13 cellular contexts compared by ENCODE assay signal in genomic region chr1:25927541-25928265, GRCh38. TPM values are rescaled to one million over a fixed set of nuclear protein-coding genes. Genes with fewer than 3 reads are reported as not detected.
DNase-seq lines count a peak whose midpoint lies in the region; ATAC-seq, FAIRE-seq and TF ChIP-seq lines count a peak whose summit lies in the region.
"Had no signal": no experiment of that assay in that cellular context is flagged by ENCODE, and none has a peak within 500 bp of the region (broad histone marks: within the 10 kb centered on the region; RNA-seq: fewer than 3 reads in every experiment).

No MANE protein-coding gene starts in this region.

- H3F3A ChIP-seq in neural cell (ENCODE audit: insufficient read depth, low read length, poor library complexity, severe bottlenecking): peaks cover 11% of the 10 kb centered on the region

- 85% methylated on average over 5 of the region's 5 CpGs for WGBS in K562 (ENCODE audit: insufficient coverage, low coverage, missing lambda C conversion rate)

- TF ChIP-seq EP300 in K562 (IDR thresholded peaks at IDR 0.05; ENCODE audit: low read length): no peak
- TF ChIP-seq EP300 in neural cell (conservative IDR thresholded peaks at IDR 0.05; ENCODE audit: poor library complexity, severe bottlenecking): no peak

- no peak overlapping the region for H3K27ac Mint-ChIP-seq in activated CD4-positive, alpha-beta T cell treated with anti-CD3 and anti-CD28 coated beads, Interleukin-2, amount 10 ng/mL, durations not matched to agents 7 days and 5 days
- H3K27ac Mint-ChIP-seq: activated CD8-positive, alpha-beta T cell treated with anti-CD3 and anti-CD28 coated beads for 36 hours had no signal

- BruUV-seq in K562 (replicated peaks; lab: Mats Ljungman, UMichigan): no TSS peak

- CTCF ChIA-PET in K562 (lab: Yijun Ruan, JAX; ENCODE audit: low intra/inter-chr PET ratio): no interaction called here
- CTCF ChIA-PET in activated CD4-positive, alpha-beta T cell treated with anti-CD3 and anti-CD28 coated beads, Interleukin-2, amount 10 ng/mL, durations not matched to agents 7 days and 5 days (lab: Charles Lee): interaction anchor here (0.7 to 1.3 kb wide), 2 partner anchors 10 to 33 kb away, joined by 3 to 4 read pairs; no protein-coding TSS in a partner anchor

- H3K27ac ChIP-seq in K562 (ENCODE audit: extremely low read depth, low read depth, low read length): no peak overlapping the region
- peak overlapping the region; percentile 92 for H3K27ac ChIP-seq in neural cell (ENCODE audit: low read length)

- H3K4me3 ChIP-seq in K562 (no peak overlapping the region), neural cell (ENCODE audit: low read length) (peak overlapping the region; percentile 44)

- H3K9me3 Mint-ChIP-seq in activated CD4-positive, alpha-beta T cell treated with anti-CD3 and anti-CD28 coated beads, Interleukin-2, amount 10 ng/mL, durations not matched to agents 7 days and 5 days: no peaks in the 10 kb centered on the region
- H3K9me3 Mint-ChIP-seq: activated CD8-positive, alpha-beta T cell treated with anti-CD3 and anti-CD28 coated beads for 36 hours; IgD-negative memory B cell had no signal

- intact Hi-C loops in K562 (cut with micrococcal nuclease): no loop called here

- H3K9me3 ChIP-seq in K562 (replicated peaks; ENCODE audit: control insufficient read depth, insufficient read depth, low read depth, low read length) (no peaks in the 10 kb centered on the region), neural cell (ENCODE audit: low read length) (no peaks in the 10 kb centered on the region)

- in situ Hi-C loops in KBM-7 (cut with MboI; ENCODE audit: low pct_unique_long_range_greater_than_20kb, low sequenced_read_pairs): no loop called here
- in situ Hi-C loops in K562 (cut with MboI): no loop called here

- no peaks in the 10 kb centered on the region for H3K36me3 Mint-ChIP-seq in activated CD4-positive, alpha-beta T cell treated with anti-CD3 and anti-CD28 coated beads, Interleukin-2, amount 10 ng/mL, durations not matched to agents 7 days and 5 days (ENCODE audit: low read depth)

- H3K9ac ChIP-seq in K562 (ENCODE audit: insufficient read depth in 1 of 2, low read depth in 2 of 2, low read length in 2 of 2) (no peak overlapping the region; a peak in 1 of 4 replicates), neural cell (ENCODE audit: low read length) (peak overlapping the region; percentile 63)

- peaks cover 8% of the 10 kb centered on the region for H3K4me1 Mint-ChIP-seq in activated CD4-positive, alpha-beta T cell treated with anti-CD3 and anti-CD28 coated beads, Interleukin-2, amount 10 ng/mL, durations not matched to agents 7 days and 5 days

- peaks cover 23 to 37% of the 10 kb centered on the region in 2 experiments for H3K4me1 ChIP-seq in K562 (replicated peaks in 1 of 2; ENCODE audit: control insufficient read depth in 2 of 2, insufficient read depth in 2 of 2, low read length in 2 of 2)

- H3K27me3 ChIP-seq in K562 (ENCODE audit: control insufficient read depth in 2 of 2, insufficient read depth in 2 of 2, low read length in 2 of 2) (no peaks in the 10 kb centered on the region), neural cell (ENCODE audit: insufficient read depth, low read depth, low read length) (peaks cover 11% of the 10 kb centered on the region)

- no peak for ATAC-seq in K562
- ATAC-seq in HG02678 (IDR thresholded peaks at IDR 0.05; ENCODE audit: unreplicated experiment): no peak
- no peak for ATAC-seq in GM21723 (IDR thresholded peaks at IDR 0.05; ENCODE audit: unreplicated experiment)
- ATAC-seq: activated CD8-positive, alpha-beta T cell treated with anti-CD3 and anti-CD28 coated beads for 36 hours had no signal

- H3K9me2 ChIP-seq in neural cell (ENCODE audit: insufficient read depth, low read length): no peaks in the 10 kb centered on the region

- TF ChIP-seq RAD21 in K562 (CRISPR knock-in tag; conservative IDR thresholded peaks at IDR 0.05 in 1 of 2, IDR thresholded peaks at IDR 0.05 in 1 of 2) (no peak), neural cell (conservative IDR thresholded peaks at IDR 0.05) (peak; percentile 6)

- H4K20me1 ChIP-seq in K562 (replicated peaks; ENCODE audit: control insufficient read depth, insufficient read depth, low read length) (no peaks in the 10 kb centered on the region), neural cell (ENCODE audit: insufficient read depth) (no peaks in the 10 kb centered on the region)

- H2AFZ ChIP-seq in K562 (ENCODE audit: low read depth, low read length) (no peak overlapping the region), neural cell (ENCODE audit: low read depth, low read length) (peak overlapping the region; percentile 73)

- H3K27me3 Mint-ChIP-seq in activated CD4-positive, alpha-beta T cell treated with anti-CD3 and anti-CD28 coated beads, Interleukin-2, amount 10 ng/mL, durations not matched to agents 7 days and 5 days: peaks cover 36% of the 10 kb centered on the region

- no peak for FAIRE-seq in K562 (lab: Jason Lieb, UNC)
- FAIRE-seq: GM18507 had no signal

- no peak for TF ChIP-seq POLR2A in K562 (conservative IDR thresholded peaks at IDR 0.05)

- H3K4me2 ChIP-seq in K562 (ENCODE audit: insufficient read depth, low read length) (no peak overlapping the region), neural cell (ENCODE audit: low read length) (peak overlapping the region; percentile 76)

- POLR2A ChIA-PET in K562 (lab: Yijun Ruan, JAX): interaction anchor here (0.6 to 1.6 kb wide), 5 partner anchors 10 to 70 kb away, joined by 3 to 4 read pairs (median 3); partner anchors contain the start of gene PAFAH2
- POLR2A ChIA-PET in activated CD4-positive, alpha-beta T cell treated with anti-CD3 and anti-CD28 coated beads, Interleukin-2, amount 10 ng/mL, durations not matched to agents 7 days and 5 days (lab: Charles Lee): interaction anchor here (0.5 kb wide), 1 partner anchor 173 kb away, joined by 3 read pairs; no protein-coding TSS in a partner anchor

- no peak overlapping the region for H3K4me3 Mint-ChIP-seq in activated CD4-positive, alpha-beta T cell treated with anti-CD3 and anti-CD28 coated beads, Interleukin-2, amount 10 ng/mL, durations not matched to agents 7 days and 5 days
- H3K4me3 Mint-ChIP-seq: activated CD8-positive, alpha-beta T cell treated with anti-CD3 and anti-CD28 coated beads for 36 hours; IgD-negative memory B cell had no signal

- TF ChIP-seq CTCF in K562 (IDR thresholded peaks at IDR 0.05 in 2 of 3, conservative IDR thresholded peaks at IDR 0.05 in 1 of 3; ENCODE audit: insufficient read depth in 2 of 3, low read depth in 1 of 3, low read length in 3 of 3): no peak
- TF ChIP-seq CTCF in neural cell (IDR thresholded peaks at IDR 0.05; ENCODE audit: poor library complexity, severe bottlenecking): no peak

- no peaks in the 10 kb centered on the region for H3K36me3 ChIP-seq in K562 (ENCODE audit: control insufficient read depth, insufficient read depth, low read length)
- H3K36me3 ChIP-seq in neural cell (ENCODE audit: insufficient read depth, low read length): no peaks in the 10 kb centered on the region

- DNase-seq in KBM-7 (peak; percentile 59), NCI-H2171 (lab: John Stamatoyannopoulos, UW) (peak; percentile 32), K562 (ENCODE audit: extremely low read depth in 1 of 4, low spot score in 3 of 4) (peak in 1 of 4 experiments; percentile 5), hippocampal formation (lab: John Stamatoyannopoulos, UW) (no peak)
- no peak for DNase-seq in activated CD4-positive, alpha-beta T cell treated with anti-CD3 and anti-CD28 coated beads, Interleukin-2, amount 10 ng/mL, durations not matched to agents 7 days and 5 days
- DNase-seq: activated CD8-positive, alpha-beta T cell treated with anti-CD3 and anti-CD28 coated beads for 36 hours; Right ventricle myocardium superior; trophoblast cell had no signal

- H3K79me2 ChIP-seq in K562 (ENCODE audit: control insufficient read depth, insufficient read depth, low read length) (no peaks in the 10 kb centered on the region), neural cell (replicated peaks; ENCODE audit: insufficient read depth, low read length) (no peaks in the 10 kb centered on the region)

- peaks cover 4% of the 10 kb centered on the region for H3K9me1 ChIP-seq in K562 (ENCODE audit: control insufficient read depth, insufficient read depth, low read length)

RNA-seq across cellular contexts. Expression of gene STMN1, which starts 21.5 kb away (rescaled TPM):
- 79.1 and 202 TPM in 2 replicates for total RNA-seq in K562 (2011; cell fraction: chromatin; rRNA removed; ENCODE audit: low replicate concordance)
- total RNA-seq in K562 (2011; cell fraction: nucleolus; rRNA removed): 64.9 and 72.4 TPM in 2 replicates
- 144 and 204 TPM in 2 replicates for total RNA-seq in K562 (2011; cell fraction: nucleoplasm; rRNA removed)
- total RNA-seq in K562 (2014; rRNA removed) (717 and 838 TPM in 2 replicates), K562 (2014; rRNA removed; fragmentation: Illumina TruSeq; extraction: Trizol) (432 and 614 TPM in 2 replicates), K562 (2015; rRNA removed; fragmentation: Illumina TruSeq; extraction: Trizol) (534 and 557 TPM in 2 replicates), K562 (2021) (595 and 622 TPM in 2 replicates)
- polyA plus RNA-seq in K562 (2011; rRNA removed) (269 and 330 TPM in 2 replicates), K562 (2014; fragmentation: Illumina TruSeq; extraction: Trizol) (1,051 and 1,453 TPM in 2 replicates), K562 (2014; fragmentation: Nextera tagmentation; extraction: Ambion mirVana) (1,000 to 10,000 TPM; 2,090 to 2,153 TPM), K562 (2014; rRNA removed) (481 and 592 TPM in 2 replicates), neural cell (1,834 and 1,950 TPM in 2 replicates)
- 40.0 and 111 TPM in 2 replicates for polyA plus RNA-seq in K562 (2011; cell fraction: cytosol; rRNA removed)
- polyA plus RNA-seq in K562 (2011; cell fraction: nucleus; rRNA removed): 108 and 181 TPM in 2 replicates
- 743 and 1,035 TPM in 2 replicates for polyA plus RNA-seq in K562 (2012)
- polyA minus RNA-seq in K562 (2011; rRNA and poly(A)+ RNA removed): 67.2 and 95.3 TPM in 2 replicates
- 80.8 and 100 TPM in 2 replicates for polyA minus RNA-seq in K562 (2011; cell fraction: cytosol; rRNA and poly(A)+ RNA removed)
- 35.7 and 84.1 TPM in 2 replicates for polyA minus RNA-seq in K562 (2011; cell fraction: nucleus; rRNA and poly(A)+ RNA removed)
- polyA minus RNA-seq in neural cell: 377 and 462 TPM in 2 replicates
- total RNA-seq in activated CD4-positive, alpha-beta T cell treated with anti-CD3 and anti-CD28 coated beads, Interleukin-2, amount 10 ng/mL, durations not matched to agents 7 days and 5 days: 1,000 to 10,000 TPM in 1 of 2 experiments, 100 to 1,000 TPM in 1; 800 to 1,022 TPM

RNA-seq across cellular contexts. Expression of gene PAQR7, which starts 52.2 kb away (rescaled TPM):
- 9.3 and 18.9 TPM in 2 replicates for total RNA-seq in K562 (2011; cell fraction: chromatin; rRNA removed; ENCODE audit: low replicate concordance)
- total RNA-seq in K562 (2011; cell fraction: nucleolus; rRNA removed): 15.7 and 18.8 TPM in 2 replicates
- 13.9 and 16.4 TPM in 2 replicates for total RNA-seq in K562 (2011; cell fraction: nucleoplasm; rRNA removed)
- 2.4 and 3.3 TPM in 2 replicates for total RNA-seq in K562 (2014; rRNA removed)
- total RNA-seq in K562 (2014; rRNA removed; fragmentation: Illumina TruSeq; extraction: Trizol): 2.0 and 2.4 TPM in 2 replicates
- 2.5 and 2.6 TPM in 2 replicates for total RNA-seq in K562 (2015; rRNA removed; fragmentation: Illumina TruSeq; extraction: Trizol)
- 4.0 and 4.4 TPM in 2 replicates for total RNA-seq in K562 (2021)
- polyA plus RNA-seq in K562 (2011; rRNA removed): 5.2 and 5.4 TPM in 2 replicates
- polyA plus RNA-seq in K562 (2011; cell fraction: cytosol; rRNA removed): 8.8 and 14.1 TPM in 2 replicates
- 5.8 and 7.4 TPM in 2 replicates for polyA plus RNA-seq in K562 (2011; cell fraction: nucleus; rRNA removed)
- polyA plus RNA-seq in K562 (2012): 4.5 and 6.9 TPM in 2 replicates
- 2.9 and 3.3 TPM in 2 replicates for polyA plus RNA-seq in K562 (2014; fragmentation: Illumina TruSeq; extraction: Trizol)
- polyA plus RNA-seq in K562 (2014; fragmentation: Nextera tagmentation; extraction: Ambion mirVana): 1 to 10 TPM; 1.1 to 1.2 TPM
- 2.7 and 3.0 TPM in 2 replicates for polyA plus RNA-seq in K562 (2014; rRNA removed)
- 5.5 and 8.5 TPM in 2 replicates for polyA minus RNA-seq in K562 (2011; rRNA and poly(A)+ RNA removed)
- polyA minus RNA-seq in K562 (2011; cell fraction: cytosol; rRNA and poly(A)+ RNA removed): 7.4 and 8.5 TPM in 2 replicates
- polyA minus RNA-seq in K562 (2011; cell fraction: nucleus; rRNA and poly(A)+ RNA removed): 2.0 and 2.4 TPM in 2 replicates
- 2.9 and 4.1 TPM in 2 replicates for polyA plus RNA-seq in neural cell
- 4.6 and 4.9 TPM in 2 replicates for polyA minus RNA-seq in neural cell
- under 1 TPM; 0.52 to 0.87 TPM for total RNA-seq in activated CD4-positive, alpha-beta T cell treated with anti-CD3 and anti-CD28 coated beads, Interleukin-2, amount 10 ng/mL, durations not matched to agents 7 days and 5 days

Comparison
In these comparisons a context has a peak if more than half of its experiments do, and no peak if none do; other contexts are left out.
1. DNase-seq: peak in KBM-7 (single experiment) and NCI-H2171 (single experiment); none in activated CD4-positive, alpha-beta T cell treated with anti-CD3 and anti-CD28 coated beads, Interleukin-2, amount 10 ng/mL, durations not matched to agents 7 days and 5 days (single experiment) and hippocampal formation (0 of 2).